Comparison of ENCODE assay signal across 8 cellular contexts in the genomic region with DNA sequence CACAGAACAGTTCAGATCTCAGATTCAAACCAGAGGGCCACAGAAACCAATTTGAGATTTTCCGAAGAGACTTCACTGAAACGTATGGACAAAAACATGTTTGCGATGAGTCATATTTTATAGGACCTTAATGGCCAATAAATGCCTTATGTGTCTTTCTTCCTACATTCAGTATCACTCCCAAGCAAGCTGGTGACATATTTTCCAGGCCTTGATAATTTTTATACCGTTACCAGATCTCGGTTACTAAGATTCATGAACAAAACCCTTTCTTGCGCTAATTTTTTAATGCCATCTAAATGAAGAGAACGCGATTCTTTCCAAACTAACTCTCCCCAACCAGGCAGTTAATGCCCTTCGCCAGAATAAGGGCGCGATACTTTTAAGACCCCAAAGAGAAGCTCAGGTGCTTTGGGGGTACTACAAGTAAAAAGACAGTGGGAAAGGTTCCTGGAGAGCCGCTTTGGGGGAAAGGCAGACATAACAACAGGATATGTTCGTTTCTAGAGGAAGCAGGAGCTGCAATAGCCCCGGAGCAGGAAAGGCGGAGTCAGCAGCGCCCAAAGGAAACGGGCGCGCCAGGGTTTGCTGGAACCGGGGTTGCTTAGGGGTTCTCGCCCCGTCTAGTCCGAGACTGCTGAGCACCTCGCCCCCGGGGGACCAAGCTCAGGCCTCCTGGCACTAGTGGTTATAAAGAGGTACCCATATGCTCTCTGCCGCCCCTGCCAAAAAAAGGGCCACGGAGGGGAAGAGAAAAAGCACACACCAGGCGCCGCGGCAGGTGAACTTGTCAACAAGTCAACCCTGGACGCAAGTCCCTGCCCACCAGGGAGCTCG. TPM values are rescaled to one million over a fixed set of nuclear protein-coding genes. Genes with fewer than 3 reads are reported as not detected.
DNase-seq lines count a peak whose midpoint lies in the region; ATAC-seq lines count a peak whose summit lies in the region.

No MANE protein-coding gene starts in this region.

- CTCF ChIA-PET in activated CD4-positive, alpha-beta T cell treated with anti-CD3 and anti-CD28 coated beads, Interleukin-2, amount 10 ng/mL, durations not matched to agents 7 days and 5 days (lab: Charles Lee), result interaction anchor here (1.4 kb wide), 1 partner anchor 36 kb away, joined by 3 read pairs; no protein-coding TSS in a partner anchor

- peak; percentile 15 for DNase-seq in activated CD4-positive, alpha-beta T cell treated with anti-CD3 and anti-CD28 coated beads, Interleukin-2, amount 10 ng/mL, durations not matched to agents 7 days and 5 days
- DNase-seq in activated CD4-positive, alpha-beta T cell treated with anti-CD3 and anti-CD28 coated beads, Interleukin-2, amount 50 U/mL, for 1 hour, result no peak
- peak; percentile 59 for DNase-seq in NCI-H82 (lab: John Stamatoyannopoulos, UW)
- DNase-seq in astrocyte of the hippocampus (ENCODE audit: low read depth, low spot score), result peak; percentile 28
- DNase-seq in hippocampal formation (lab: John Stamatoyannopoulos, UW), result peak; percentile 2 to 25
- DNase-seq in putamen (ENCODE audit: low spot score), result peak; percentile 45
- no peak for DNase-seq in medulla oblongata (ENCODE audit: extremely low spot score)

- POLR2A ChIA-PET in activated CD4-positive, alpha-beta T cell treated with anti-CD3 and anti-CD28 coated beads, Interleukin-2, amount 10 ng/mL, durations not matched to agents 7 days and 5 days (lab: Charles Lee), result no interaction called here

- H3K27me3 Mint-ChIP-seq in activated CD4-positive, alpha-beta T cell treated with anti-CD3 and anti-CD28 coated beads, Interleukin-2, amount 10 ng/mL, durations not matched to agents 7 days and 5 days, result peaks cover 62% of the 10 kb centered on the region

- H3K36me3 Mint-ChIP-seq in activated CD4-positive, alpha-beta T cell treated with anti-CD3 and anti-CD28 coated beads, Interleukin-2, amount 10 ng/mL, durations not matched to agents 7 days and 5 days (ENCODE audit: low read depth), result no peaks in the 10 kb centered on the region

- no peak overlapping the region for H3K27ac Mint-ChIP-seq in activated CD4-positive, alpha-beta T cell treated with anti-CD3 and anti-CD28 coated beads, Interleukin-2, amount 10 ng/mL, durations not matched to agents 7 days and 5 days

- ATAC-seq in HG03066 (IDR thresholded peaks at IDR 0.05; ENCODE audit: low read depth, unreplicated experiment), result peak; percentile 38

- H3K4me3 Mint-ChIP-seq in activated CD4-positive, alpha-beta T cell treated with anti-CD3 and anti-CD28 coated beads, Interleukin-2, amount 10 ng/mL, durations not matched to agents 7 days and 5 days, result peak overlapping the region; percentile 71

- peaks cover 6% of the 10 kb centered on the region for H3K4me1 Mint-ChIP-seq in activated CD4-positive, alpha-beta T cell treated with anti-CD3 and anti-CD28 coated beads, Interleukin-2, amount 10 ng/mL, durations not matched to agents 7 days and 5 days

- no peaks in the 10 kb centered on the region for H3K9me3 Mint-ChIP-seq in activated CD4-positive, alpha-beta T cell treated with anti-CD3 and anti-CD28 coated beads, Interleukin-2, amount 10 ng/mL, durations not matched to agents 7 days and 5 days

RNA-seq across cellular contexts. Expression of gene ICA1, which starts 0.9 kb away (rescaled TPM):
- 1 to 10 TPM in 1 of 2 experiments, under 1 TPM in 1; 0.89 to 1.5 TPM for total RNA-seq in activated CD4-positive, alpha-beta T cell treated with anti-CD3 and anti-CD28 coated beads, Interleukin-2, amount 10 ng/mL, durations not matched to agents 7 days and 5 days

Comparison
In these comparisons a context has a peak if more than half of its experiments do, and no peak if none do; other contexts are left out.
1. DNase-seq: peak in activated CD4-positive, alpha-beta T cell treated with anti-CD3 and anti-CD28 coated beads, Interleukin-2, amount 10 ng/mL, durations not matched to agents 7 days and 5 days (single experiment), NCI-H82 (single experiment), astrocyte of the hippocampus (single experiment), hippocampal formation (2 of 2) and putamen (single experiment); none in activated CD4-positive, alpha-beta T cell treated with anti-CD3 and anti-CD28 coated beads, Interleukin-2, amount 50 U/mL, for 1 hour (single experiment) and medulla oblongata (single experiment).